In genomic region chr7:135573541-135573940, GRCh38 we compare ENCODE assay signal across 19 cellular contexts. TPM values are rescaled to one million over a fixed set of nuclear protein-coding genes. Genes with fewer than 3 reads are reported as not detected.
DNase-seq lines count a peak whose midpoint lies in the region; ATAC-seq, FAIRE-seq and TF ChIP-seq lines count a peak whose summit lies in the region.
"Had no signal": no experiment of that assay in that cellular context is flagged by ENCODE, and none has a peak within 500 bp of the region (broad histone marks: within the 10 kb centered on the region; RNA-seq: fewer than 3 reads in every experiment).

No MANE protein-coding gene starts in this region.

- no peak overlapping the region for H3K4me3 ChIP-seq in GM12878
- H3K4me3 ChIP-seq: BLaER1 treated with 17β-estradiol and CSF1 and Interleukin-3, amounts not matched to agents 10 nM and 100 nM; GM23248 had no signal

- H3K9me3 Mint-ChIP-seq in stimulated activated memory B cell treated with anti-CD40 and anti-IgM and Interleukin-4, amounts not matched to agents 10 μg/mL and 1 μg/mL and 100 μg/mL, for 72 hours = peaks cover 5% of the 10 kb centered on the region
- H3K9me3 Mint-ChIP-seq: CD8-positive, alpha-beta T cell had no signal

- no peak for FAIRE-seq in GM12878 (lab: Jason Lieb, UNC)
- FAIRE-seq: H54 had no signal

- H3K27ac ChIP-seq in GM12878 (ENCODE audit: control insufficient read depth, insufficient read depth) = no peak overlapping the region; the same call in 1 of the 2 replicates
- H3K27ac ChIP-seq: BLaER1 treated with 17β-estradiol and CSF1 and Interleukin-3, amounts not matched to agents 10 nM and 100 nM; GM23248; HL-60 had no signal

- in situ Hi-C loops in GM12878 (cut with MboI) = no loop called here

- SMC1A ChIA-PET in GM12878 (lab: Charles Lee; ENCODE audit: uncharacterized antibody, unreplicated experiment) = interaction anchor here (0.9 to 2.6 kb wide), 2 partner anchors 14 to 72 kb away, joined by 3 to 6 read pairs; no protein-coding TSS in a partner anchor

- TF ChIP-seq POLR2A in GM12878 (IDR thresholded peaks at IDR 0.05; ENCODE audit: low read depth, low read length) = no peak

- no peak overlapping the region for H2AFZ ChIP-seq in GM12878 (ENCODE audit: control insufficient read depth, low read depth, low read length)
- H2AFZ ChIP-seq: GM23248 had no signal

- POLR2A ChIA-PET in GM12878 (lab: Charles Lee) = interaction anchor here (0.5 kb wide), 1 partner anchor 76 kb away, joined by 3 read pairs; no protein-coding TSS in a partner anchor

- 20% methylated on average over 2 of the region's 2 CpGs for WGBS in GM12878 (ENCODE audit: insufficient coverage, insufficient replicate concordance, low lambda C conversion rate, missing lambda C conversion rate)

- no peaks in the 10 kb centered on the region for H3K27me3 Mint-ChIP-seq in stimulated activated memory B cell treated with anti-CD40 and anti-IgM and Interleukin-4, amounts not matched to agents 10 μg/mL and 1 μg/mL and 100 μg/mL, for 72 hours

- ATAC-seq in GM12878 (no peak), omental fat pad (ENCODE audit: low FRiP score) (no peak), left colon (no peak)
- ATAC-seq in stimulated activated memory B cell treated with anti-CD40 and anti-IgM and Interleukin-4, amounts not matched to agents 10 μg/mL and 1 μg/mL and 100 μg/mL, for 72 hours = no peak
- ATAC-seq: CD8-positive, alpha-beta T cell had no signal

- peaks cover 23% of the 10 kb centered on the region for H3K4me1 Mint-ChIP-seq in stimulated activated memory B cell treated with anti-CD40 and anti-IgM and Interleukin-4, amounts not matched to agents 10 μg/mL and 1 μg/mL and 100 μg/mL, for 72 hours

- BruUV-seq in GM12878 (replicated peaks; lab: Mats Ljungman, UMichigan) = no TSS peak

- H3K36me3 Mint-ChIP-seq in stimulated activated memory B cell treated with anti-CD40 and anti-IgM and Interleukin-4, amounts not matched to agents 10 μg/mL and 1 μg/mL and 100 μg/mL, for 72 hours = peaks cover 49% of the 10 kb centered on the region

- CTCF ChIA-PET in GM12878 (lab: Yijun Ruan, JAX) = interaction anchor here (1.0 to 2.1 kb wide), 6 partner anchors 11 to 71 kb away, joined by 4 to 8 read pairs (median 4); no protein-coding TSS in a partner anchor

- peaks cover 10% of the 10 kb centered on the region for H3K79me2 ChIP-seq in GM12878 (ENCODE audit: control insufficient read depth, insufficient read depth, low read length)

- TF ChIP-seq EP300 in GM12878 (IDR thresholded peaks at IDR 0.05; ENCODE audit: borderline replicate concordance in 1 of 2, control insufficient read depth in 1 of 2, low read depth in 2 of 2, low read length in 2 of 2) = no peak

- no peak for TF ChIP-seq RAD21 in GM12878 (IDR thresholded peaks at IDR 0.05; ENCODE audit: insufficient read depth, low read depth, low read length)

- peak overlapping the region; percentile 58 for H3K27ac Mint-ChIP-seq in stimulated activated memory B cell treated with anti-CD40 and anti-IgM and Interleukin-4, amounts not matched to agents 10 μg/mL and 1 μg/mL and 100 μg/mL, for 72 hours
- H3K27ac Mint-ChIP-seq: CD8-positive, alpha-beta T cell had no signal

- H4K20me1 ChIP-seq in GM12878 (ENCODE audit: control insufficient read depth, insufficient read depth) = no peaks in the 10 kb centered on the region

- no peak overlapping the region for H3K4me3 Mint-ChIP-seq in stimulated activated memory B cell treated with anti-CD40 and anti-IgM and Interleukin-4, amounts not matched to agents 10 μg/mL and 1 μg/mL and 100 μg/mL, for 72 hours
- H3K4me3 Mint-ChIP-seq: CD8-positive, alpha-beta T cell had no signal

- intact Hi-C loops in GM12878 (cut with micrococcal nuclease; ENCODE audit: unreplicated experiment) (no loop called here), left colon (cut with DNase I, micrococcal nuclease) (no loop called here)

- H3K4me1 ChIP-seq in GM12878 (ENCODE audit: control insufficient read depth, insufficient read depth, low read length) = peaks cover 6% of the 10 kb centered on the region

- H3K9ac ChIP-seq in GM12878 (ENCODE audit: control insufficient read depth, insufficient read depth, low read length) = no peak overlapping the region
- H3K9ac ChIP-seq: BLaER1 treated with 17β-estradiol and CSF1 and Interleukin-3, amounts not matched to agents 10 nM and 100 nM; GM23248 had no signal

- DNase-seq in COLO829 (ENCODE audit: low spot score) = peak; percentile 77
- peak; percentile 68 for DNase-seq in LHCN-M2 (ENCODE audit: low read depth)
- DNase-seq in GM12878 (ENCODE audit: low read depth, low spot score) = no peak
- DNase-seq in occipital lobe (lab: John Stamatoyannopoulos, UW) = no peak
- DNase-seq in omental fat pad (ENCODE audit: low spot score) = no peak
- DNase-seq in activated naive CD4-positive, alpha-beta T cell (lab: John Stamatoyannopoulos, UW) = no peak
- DNase-seq in left colon = no peak
- DNase-seq: 8988T; CD8-positive, alpha-beta T cell; COR-L47; DMS 273 treated with DMSO at 0.1 percent for 48 hours; DMS53; DND-41; GM23248; HCEC 1CT had no signal

- RAD21 ChIA-PET in GM12878 (lab: Charles Lee; ENCODE audit: unreplicated experiment) = no interaction called here

- TF ChIP-seq CTCF in GM12878 (IDR thresholded peaks at IDR 0.05 in 2 of 3, conservative IDR thresholded peaks at IDR 0.05 in 1 of 3; ENCODE audit: control insufficient read depth in 2 of 3, extremely low read depth in 1 of 3, insufficient read depth in 1 of 3, low read depth in 3 of 3, low read length in 3 of 3) (no peak), omental fat pad (IDR thresholded peaks at IDR 0.05) (no peak)

- peaks cover 11 to 33% of the 10 kb centered on the region in 2 experiments for H3K36me3 ChIP-seq in GM12878 (ENCODE audit: control insufficient read depth in 2 of 2, insufficient read depth in 2 of 2, low read length in 1 of 2)

- H3K27me3 ChIP-seq in GM12878 (replicated peaks in 1 of 2; ENCODE audit: control insufficient read depth in 2 of 2, insufficient read depth in 2 of 2, low read length in 1 of 2) = no peaks in the 10 kb centered on the region
- H3K27me3 ChIP-seq: BLaER1 treated with 17β-estradiol and CSF1 and Interleukin-3, amounts not matched to agents 10 nM and 100 nM had no signal

- H3K4me2 ChIP-seq in GM12878 (ENCODE audit: control insufficient read depth, insufficient read depth) = peak overlapping the region; percentile 22; the same call in 1 of the 2 replicates
- H3K4me2 ChIP-seq: BLaER1 treated with 17β-estradiol and CSF1 and Interleukin-3, amounts not matched to agents 10 nM and 100 nM had no signal

- peaks cover 5% of the 10 kb centered on the region for H3K9me3 ChIP-seq in GM12878 (replicated peaks; ENCODE audit: control insufficient read depth, insufficient read depth, low read length)
- H3K9me3 ChIP-seq: BLaER1 treated with 17β-estradiol and CSF1 and Interleukin-3, amounts not matched to agents 10 nM and 100 nM had no signal

TF ChIP-seq in GM12878, 131 proteins besides CTCF, POLR2A, EP300 and RAD21:
- TF ChIP-seq PAX8 (IDR thresholded peaks at IDR 0.05) (no peak), KLF5 (IDR thresholded peaks at IDR 0.05; ENCODE audit: partially characterized antibody) (no peak), ZSCAN29 (IDR thresholded peaks at IDR 0.05) (no peak), TAF1 (IDR thresholded peaks at IDR 0.05; ENCODE audit: borderline replicate concordance, low read depth, low read length) (no peak), ZNF384 (IDR thresholded peaks at IDR 0.05; ENCODE audit: borderline replicate concordance, low read depth, low read length) (no peak)

RNA-seq across cellular contexts. Expression of gene NUP205, which starts 15.8 kb away (rescaled TPM):
- 106 and 116 TPM in 2 replicates for total RNA-seq in LHCN-M2 (2014; rRNA removed)
- 27.7 TPM for polyA plus RNA-seq in LHCN-M2 (2012)
- 107 and 113 TPM in 2 replicates for total RNA-seq in GM12878 (2013; cell fraction: nucleolus; rRNA removed)
- 105 and 122 TPM in 2 replicates for total RNA-seq in GM12878 (2014; rRNA removed)
- total RNA-seq in GM12878 (2014; rRNA removed; fragmentation: Illumina TruSeq; extraction: Trizol) = 96.1 and 97.3 TPM in 2 replicates
- 104 and 109 TPM in 2 replicates for total RNA-seq in GM12878 (2021)
- polyA plus RNA-seq in GM12878 (2011; ENCODE audit: low read depth) = 44.3 TPM
- polyA plus RNA-seq in GM12878 (2011; rRNA removed) = 110 and 118 TPM in 2 replicates
- 78.4 and 92.3 TPM in 2 replicates for polyA plus RNA-seq in GM12878 (2011; cell fraction: cytosol; rRNA removed)
- polyA plus RNA-seq in GM12878 (2011; cell fraction: nucleus; rRNA removed) = 94.0 and 94.7 TPM in 2 replicates
- 44.8 and 61.3 TPM in 2 replicates for polyA plus RNA-seq in GM12878 (2012)
- polyA plus RNA-seq in GM12878 (2014; fragmentation: Illumina TruSeq; extraction: Trizol) = 88.4 and 97.2 TPM in 2 replicates
- 10 to 100 TPM; 41.4 to 83.4 TPM for polyA plus RNA-seq in GM12878 (2014; fragmentation: Nextera tagmentation; extraction: Ambion mirVana)
- 80.8 and 81.1 TPM in 2 replicates for polyA plus RNA-seq in GM12878 (2014; rRNA removed)
- polyA plus RNA-seq in GM12878 (2016; fragmentation: Nextera tagmentation; extraction: Ambion mirVana) = 10 to 100 TPM; 69.9 to 70.8 TPM
- polyA minus RNA-seq in GM12878 (2011; rRNA and poly(A)+ RNA removed) = 147 and 155 TPM in 2 replicates
- polyA minus RNA-seq in GM12878 (2011; cell fraction: cytosol; rRNA and poly(A)+ RNA removed) = 51.6 TPM in 2 replicates
- 67.3 and 75.4 TPM in 2 replicates for polyA minus RNA-seq in GM12878 (2011; cell fraction: nucleus; rRNA and poly(A)+ RNA removed)
- 58.0 TPM for total RNA-seq in occipital lobe
- total RNA-seq in omental fat pad = 10 to 100 TPM; 26.7 to 37.5 (median 30.7) TPM
- total RNA-seq in left colon = 10 to 100 TPM; 25.8 to 36.8 TPM

Comparison
In these comparisons a context has a peak if more than half of its experiments do, and no peak if none do; other contexts are left out.
1. DNase-seq: peak in COLO829 (single experiment) and LHCN-M2 (single experiment); none in GM12878 (single experiment), occipital lobe (single experiment), omental fat pad (single experiment), activated naive CD4-positive, alpha-beta T cell (0 of 4) and left colon (0 of 2).